In genomic region chr16:1715220-1715619, GRCh38 we compare ENCODE assay signal across 26 cellular contexts.
"Had no signal": no experiment of that assay in that cellular context is flagged by ENCODE, and none has a peak within 500 bp of the region (broad histone marks: within the 10 kb centered on the region; RNA-seq: fewer than 3 reads in every experiment).

No MANE protein-coding gene starts in this region.

- H3K9me3 ChIP-seq: breast epithelium, esophagus muscularis mucosa, left lung, lower lobe of right lung, mucosa of descending colon, pancreas, prostate gland, vagina had no signal

- H3K36me3 ChIP-seq: breast epithelium, lower lobe of right lung, pancreas, prostate gland, vagina had no signal

- H3K9me3 Mint-ChIP-seq: activated CD8-positive, alpha-beta T cell treated with anti-CD3 and anti-CD28 coated beads for 36 hours; activated naive CD4-positive, alpha-beta T cell treated with anti-CD3 and anti-CD28 coated beads, Interleukin-2, amount 50 U/mL, for 72 hours; central memory CD8-positive, alpha-beta T cell; dendritic cell treated with granulocyte-macrophage colony-stimulating factor and Interleukin-4, amounts not matched to agents 40 ng/mL and 50 ng/mL, for 4 days; endodermal cell; type B pancreatic cell had no signal

- H3K4me2 ChIP-seq: smooth muscle cell had no signal

- H3K27me3 ChIP-seq: breast epithelium, esophagus muscularis mucosa, foreskin keratinocyte, left lung, pancreas, vagina had no signal

- H3K27ac ChIP-seq: breast epithelium, esophagus muscularis mucosa, foreskin keratinocyte, left lung, lower lobe of right lung, pancreas, prostate gland, vagina had no signal

- H3K27ac Mint-ChIP-seq: activated CD8-positive, alpha-beta T cell treated with anti-CD3 and anti-CD28 coated beads for 36 hours; activated naive CD4-positive, alpha-beta T cell treated with anti-CD3 and anti-CD28 coated beads, Interleukin-2, amount 50 U/mL, for 72 hours; dendritic cell treated with granulocyte-macrophage colony-stimulating factor and Interleukin-4, amounts not matched to agents 40 ng/mL and 50 ng/mL, for 4 days; endodermal cell; type B pancreatic cell had no signal

- ATAC-seq: activated CD8-positive, alpha-beta T cell treated with anti-CD3 and anti-CD28 coated beads for 36 hours; activated naive CD4-positive, alpha-beta T cell treated with anti-CD3 and anti-CD28 coated beads, Interleukin-2, amount 50 U/mL, for 72 hours; foreskin keratinocyte; left lung; lower lobe of right lung; mucosa of descending colon; pancreas; stimulated activated naive CD8-positive, alpha-beta T cell treated with anti-CD3 and anti-CD28 coated beads, Interleukin-15, Interleukin-2, amounts not matched to agents 100 U/mL and 50 U/mL, for 24 hours had no signal

- DNase-seq: activated CD4-positive, alpha-beta T cell treated with anti-CD3 and anti-CD28 coated beads, Interleukin-2, amount 50 U/mL, for 1 hour; activated CD8-positive, alpha-beta T cell treated with anti-CD3 and anti-CD28 coated beads for 36 hours; activated naive CD4-positive, alpha-beta T cell; activated T-cell treated with anti-CD3 and anti-CD28 coated beads, Interleukin-2, amount 50 U/mL, for 48 hours; endodermal cell; foreskin keratinocyte; kidney glomerular epithelial cell; lower lobe of right lung; nucleus accumbens; pancreas; retina; stimulated activated CD4-positive, alpha-beta T cell treated with anti-CD3 and anti-CD28 coated beads, Interleukin-15, amount 100 ng/mL, for 24 hours; stimulated activated CD4-positive, alpha-beta T cell treated with anti-CD3 and anti-CD28 coated beads, Interleukin-2, amount 100 ng/mL, for 24 hours; stimulated activated naive CD8-positive, alpha-beta T cell treated with anti-CD3 and anti-CD28 coated beads, Interleukin-15, Interleukin-2, amounts not matched to agents 100 U/mL and 50 U/mL, for 24 hours; T-helper 9 cell had no signal

- H3K4me3 ChIP-seq: breast epithelium, esophagus muscularis mucosa, left lung, lower lobe of right lung, mucosa of descending colon, pancreas, prostate gland, smooth muscle cell, vagina had no signal

- H3K36me3 Mint-ChIP-seq: activated naive CD4-positive, alpha-beta T cell treated with anti-CD3 and anti-CD28 coated beads, Interleukin-2, amount 50 U/mL, for 72 hours had no signal

- H3K4me1 ChIP-seq: breast epithelium, foreskin keratinocyte, pancreas, prostate gland had no signal

- H3K4me3 Mint-ChIP-seq: activated CD8-positive, alpha-beta T cell treated with anti-CD3 and anti-CD28 coated beads for 36 hours; central memory CD8-positive, alpha-beta T cell; dendritic cell treated with granulocyte-macrophage colony-stimulating factor and Interleukin-4, amounts not matched to agents 40 ng/mL and 50 ng/mL, for 4 days; endodermal cell; type B pancreatic cell had no signal
